ENCODE assay signal across 10 cellular contexts in genomic region chr15:36468746-36469145, GRCh38.
DNase-seq lines count a peak whose midpoint lies in the region; ATAC-seq, FAIRE-seq and TF ChIP-seq lines count a peak whose summit lies in the region.
"Had no signal": no experiment of that assay in that cellular context is flagged by ENCODE, and none has a peak within 500 bp of the region (broad histone marks: within the 10 kb centered on the region; RNA-seq: fewer than 3 reads in every experiment).

No MANE protein-coding gene starts in this region.

- no peaks in the 10 kb centered on the region for H4K20me1 ChIP-seq in GM23248 (ENCODE audit: insufficient read depth)
- H4K20me1 ChIP-seq in HepG2 (ENCODE audit: insufficient read depth, low read length): no peaks in the 10 kb centered on the region

- H3K36me3 ChIP-seq in GM23248 (ENCODE audit: low read depth) (no peaks in the 10 kb centered on the region), HepG2 (replicated peaks in 1 of 2; ENCODE audit: control insufficient read depth in 1 of 2, insufficient read depth in 2 of 2, low read length in 2 of 2) (no peaks in the 10 kb centered on the region)
- H3K36me3 ChIP-seq: neutrophil had no signal

- FAIRE-seq in HepG2 (lab: Jason Lieb, UNC): no peak

- H3K4me1 ChIP-seq in GM23248 (ENCODE audit: insufficient read depth) (peaks cover 18% of the 10 kb centered on the region), HepG2 (ENCODE audit: insufficient read depth, low read length) (no peaks in the 10 kb centered on the region)

- POLR2A ChIA-PET in HepG2 (lab: Yijun Ruan, JAX): no interaction called here

- BruUV-seq in HepG2 (replicated peaks; lab: Mats Ljungman, UMichigan): no TSS peak

- TF ChIP-seq EP300 in HepG2 (IDR thresholded peaks at IDR 0.05; ENCODE audit: low read depth in 2 of 2, low read length in 2 of 2): no peak
- no peak for TF ChIP-seq EP300 in HepG2 (CRISPR knock-in tag; IDR thresholded peaks at IDR 0.05; ENCODE audit: borderline replicate concordance)

- WGBS in GM23248 (ENCODE audit: low coverage in 1 of 2, low lambda C conversion rate in 2 of 2, missing lambda C conversion rate in 2 of 2), 2 experiments: 73 to 78% methylated on average over 5 of the region's 5 CpGs
- WGBS in HepG2 (ENCODE audit: low lambda C conversion rate): 57% methylated on average over 5 of the region's 5 CpGs

- no peak for TF ChIP-seq RAD21 in HepG2 (CRISPR knock-in tag; IDR thresholded peaks at IDR 0.05)

- H3K27ac ChIP-seq in GM23248 (no peak overlapping the region), HepG2 (ENCODE audit: extremely low read length, insufficient read depth, low read length) (no peak overlapping the region)
- H3K27ac ChIP-seq: neutrophil had no signal

- H2AFZ ChIP-seq in GM23248 (peak overlapping the region; percentile 70), HepG2 (ENCODE audit: low read length) (no peak overlapping the region)

- peaks cover 12% of the 10 kb centered on the region for H3F3A ChIP-seq in GM23248 (ENCODE audit: insufficient read depth)

- no peaks in the 10 kb centered on the region for H3K79me2 ChIP-seq in GM23248 (ENCODE audit: insufficient read depth)
- H3K79me2 ChIP-seq in HepG2 (ENCODE audit: insufficient read depth, low read length): no peaks in the 10 kb centered on the region

- peak; percentile 43 for DNase-seq in GM23248
- peak; percentile 37 for DNase-seq in NCI-H82 treated with DMSO at 0.1 percent for 48 hours (lab: John Stamatoyannopoulos, UW; ENCODE audit: unreplicated experiment)
- peak; percentile 63 for DNase-seq in fibroblast of mammary gland (ENCODE audit: low read depth)
- DNase-seq in non-pigmented ciliary epithelial cell (ENCODE audit: low read depth): peak; percentile 81
- DNase-seq in SK-N-DZ (ENCODE audit: low spot score): no peak
- no peak for DNase-seq in HepG2 (ENCODE audit: low spot score)
- no peak for DNase-seq in stimulated activated naive CD4-positive, alpha-beta T cell (lab: John Stamatoyannopoulos, UW)
- DNase-seq: T-helper 1 cell had no signal

- ATAC-seq in HepG2 (no peak), HG03175 (IDR thresholded peaks at IDR 0.05; ENCODE audit: unreplicated experiment) (no peak)

- H3K4me2 ChIP-seq in GM23248 (ENCODE audit: unreplicated experiment) (peak overlapping the region; percentile 6), HepG2 (ENCODE audit: low read depth, low read length) (no peak overlapping the region)

- no peak for TF ChIP-seq POLR2A in HepG2 (IDR thresholded peaks at IDR 0.05; ENCODE audit: insufficient read depth in 1 of 2, low read depth in 2 of 2, low read length in 2 of 2)

- no peaks in the 10 kb centered on the region for H3K27me3 ChIP-seq in GM23248 (replicated peaks; ENCODE audit: insufficient read depth)
- no peaks in the 10 kb centered on the region; a peak in 1 of 5 replicates for H3K27me3 ChIP-seq in HepG2 (ENCODE audit: control insufficient read depth in 1 of 2, insufficient read depth in 2 of 2, low read length in 2 of 2)
- H3K27me3 ChIP-seq: neutrophil had no signal

- TF ChIP-seq CTCF in fibroblast of mammary gland (conservative IDR thresholded peaks at IDR 0.05; ENCODE audit: control insufficient read depth, insufficient read depth, low read depth, low read length): no peak
- TF ChIP-seq CTCF in HepG2 (CRISPR knock-in tag; IDR thresholded peaks at IDR 0.05): no peak

- H3K9me3 ChIP-seq in GM23248 (ENCODE audit: low read depth): no peaks in the 10 kb centered on the region
- H3K9me3 ChIP-seq in HepG2 (ENCODE audit: low read length): no peaks in the 10 kb centered on the region
- H3K9me3 ChIP-seq: neutrophil had no signal

- CTCF ChIA-PET in HepG2 (lab: Yijun Ruan, JAX; ENCODE audit: low intra/inter-chr PET ratio, low total read pairs): no interaction called here

- H3K4me3 ChIP-seq in GM23248 (no peak overlapping the region), fibroblast of mammary gland (ENCODE audit: control insufficient read depth, low read depth, low read length) (no peak overlapping the region), HepG2 (replicated peaks in 1 of 3; ENCODE audit: insufficient read depth in 1 of 3, low read depth in 2 of 3, low read length in 3 of 3) (no peak overlapping the region)

- in situ Hi-C loops in GM23248 (cut with MboI): no loop called here
- in situ Hi-C loops in HepG2 (cut with HindIII; ENCODE audit: extremely low pct_ligation_motif_present, low pct_unique_long_range_greater_than_20kb): no loop called here

- intact Hi-C loops in HepG2 (cut with micrococcal nuclease; ENCODE audit: unreplicated experiment): no loop called here

- H3K9me2 ChIP-seq in GM23248 (ENCODE audit: insufficient read depth): no peaks in the 10 kb centered on the region

- H3K9ac ChIP-seq in GM23248 (no peak overlapping the region), HepG2 (ENCODE audit: insufficient read depth, low read depth, low read length) (no peak overlapping the region)

TF ChIP-seq in HepG2, 621 proteins besides CTCF, POLR2A, EP300 and RAD21:
- no peak for TF ChIP-seq ATF5 (CRISPR knock-in tag; IDR thresholded peaks at IDR 0.05; ENCODE audit: low read depth)
- TF ChIP-seq MEIS1 (CRISPR knock-in tag; IDR thresholded peaks at IDR 0.05; ENCODE audit: borderline replicate concordance): no peak
- TF ChIP-seq ZNF275 (CRISPR knock-in tag; IDR thresholded peaks at IDR 0.05; ENCODE audit: borderline replicate concordance): no peak
- no peak for TF ChIP-seq EED (CRISPR knock-in tag; IDR thresholded peaks at IDR 0.05)
- TF ChIP-seq AKNA (CRISPR knock-in tag; IDR thresholded peaks at IDR 0.05; ENCODE audit: borderline replicate concordance): no peak
- no peak for TF ChIP-seq SP1 (IDR thresholded peaks at IDR 0.05)
- TF ChIP-seq SP1 (CRISPR knock-in tag; IDR thresholded peaks at IDR 0.05): no peak
- TF ChIP-seq MAFF (IDR thresholded peaks at IDR 0.05; ENCODE audit: low read depth, low read length): no peak

Comparison
In these comparisons a context has a peak if more than half of its experiments do, and no peak if none do; other contexts are left out.
1. DNase-seq: peak in GM23248 (single experiment), NCI-H82 treated with DMSO at 0.1 percent for 48 hours (single experiment), fibroblast of mammary gland (single experiment) and non-pigmented ciliary epithelial cell (single experiment); none in SK-N-DZ (single experiment), HepG2 (single experiment) and stimulated activated naive CD4-positive, alpha-beta T cell (0 of 6).